ENCODE assay signal across 1 cellular context in the genomic region with DNA sequence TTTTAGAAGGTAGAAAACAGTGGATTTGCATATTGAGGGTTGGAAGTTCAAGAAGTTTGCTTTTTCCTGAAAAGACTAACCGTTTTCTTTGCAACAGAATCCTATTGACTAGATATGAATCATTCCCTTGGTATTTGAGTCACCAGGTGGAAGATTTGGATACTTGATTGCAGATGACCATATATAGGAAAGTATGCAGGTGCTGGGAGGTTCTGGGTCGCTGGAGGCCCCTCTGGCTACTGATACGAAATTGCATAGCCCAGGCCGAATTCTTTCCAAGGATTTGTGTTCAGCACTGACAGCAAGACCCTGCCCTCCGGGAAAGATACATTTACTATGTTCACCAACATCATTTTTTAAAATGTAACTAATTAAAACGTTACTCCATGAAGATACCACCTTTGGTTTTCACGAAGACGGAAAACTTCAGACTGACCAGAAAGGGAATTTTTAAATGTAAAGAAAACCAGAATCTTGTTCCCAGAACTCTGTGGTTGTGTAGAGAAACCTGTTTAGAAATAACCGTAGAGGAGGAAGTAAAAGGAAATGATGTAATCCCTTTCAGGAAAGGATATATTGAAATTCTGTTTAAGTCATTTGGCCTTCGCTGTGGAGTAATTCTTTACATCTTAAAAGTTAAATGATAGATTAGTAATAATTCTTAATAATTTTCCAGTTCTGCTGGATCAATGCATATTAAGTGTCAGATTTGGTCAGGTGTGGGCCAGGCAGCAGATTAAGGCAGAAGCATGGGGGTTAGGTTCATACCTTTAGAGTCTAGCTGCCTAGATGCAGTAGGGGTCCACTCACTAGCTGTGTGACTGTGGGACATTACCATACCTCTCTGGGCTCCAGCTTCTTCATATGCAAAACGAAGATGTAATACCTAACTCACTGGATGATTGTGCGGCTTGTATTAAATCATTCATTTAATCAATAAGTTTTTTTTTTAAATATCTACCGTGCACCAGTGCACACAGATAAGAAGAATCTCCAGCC.
TF ChIP-seq lines count a peak whose summit lies in the region.

No MANE protein-coding gene starts in this region.

TF ChIP-seq in SK-N-SH treated with all-trans-retinoic acid at 6 μM for 48 hours, 23 proteins besides CTCF, POLR2A, EP300 and RAD21 (continued from another document):
- TF ChIP-seq, protein P1, sequence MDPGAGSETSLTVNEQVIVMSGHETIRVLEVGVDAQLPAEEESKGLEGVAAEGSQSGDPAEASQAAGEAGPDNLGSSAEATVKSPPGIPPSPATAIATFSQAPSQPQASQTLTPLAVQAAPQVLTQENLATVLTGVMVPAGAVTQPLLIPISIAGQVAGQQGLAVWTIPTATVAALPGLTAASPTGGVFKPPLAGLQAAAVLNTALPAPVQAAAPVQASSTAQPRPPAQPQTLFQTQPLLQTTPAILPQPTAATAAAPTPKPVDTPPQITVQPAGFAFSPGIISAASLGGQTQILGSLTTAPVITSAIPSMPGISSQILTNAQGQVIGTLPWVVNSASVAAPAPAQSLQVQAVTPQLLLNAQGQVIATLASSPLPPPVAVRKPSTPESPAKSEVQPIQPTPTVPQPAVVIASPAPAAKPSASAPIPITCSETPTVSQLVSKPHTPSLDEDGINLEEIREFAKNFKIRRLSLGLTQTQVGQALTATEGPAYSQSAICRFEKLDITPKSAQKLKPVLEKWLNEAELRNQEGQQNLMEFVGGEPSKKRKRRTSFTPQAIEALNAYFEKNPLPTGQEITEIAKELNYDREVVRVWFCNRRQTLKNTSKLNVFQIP (CRISPR knock-in tag; IDR thresholded peaks at IDR 0.05; ENCODE audit: borderline replicate concordance, low read depth), result no peak
